In genomic region chr13:28199089-28199488, GRCh38 we compare ENCODE assay signal across 23 cellular contexts.
"Had no signal": no experiment of that assay in that cellular context is flagged by ENCODE, and none has a peak within 500 bp of the region (broad histone marks: within the 10 kb centered on the region; RNA-seq: fewer than 3 reads in every experiment).

No MANE protein-coding gene starts in this region.

- ATAC-seq: activated T-cell treated with anti-CD3 and anti-CD28 coated beads, Interleukin-2, amount 50 U/mL, for 72 hours; effector memory CD8-positive, alpha-beta T cell; gastroesophageal sphincter; left lung; natural killer cell; right cardiac atrium had no signal

- H3K36me3 Mint-ChIP-seq: natural killer cell had no signal

- H3K4me1 Mint-ChIP-seq: brain had no signal

- H3K4me3 ChIP-seq: gastroesophageal sphincter, left lung, skin epidermis, tibial nerve had no signal

- H3K9me3 Mint-ChIP-seq: activated CD4-positive, alpha-beta memory T cell treated with anti-CD3 and anti-CD28 coated beads, Interleukin-2, amount 10 ng/mL, durations not matched to agents 7 days and 5 days; activated naive CD8-positive, alpha-beta T cell treated with anti-CD3 and anti-CD28 coated beads for 36 hours; activated T-cell treated with anti-CD3 and anti-CD28 coated beads, Interleukin-2, amount 50 U/mL, for 72 hours; brain; dendritic cell treated with granulocyte-macrophage colony-stimulating factor and Interleukin-4, amounts not matched to agents 40 ng/mL and 50 ng/mL, for 4 days; effector memory CD8-positive, alpha-beta T cell; natural killer cell had no signal

- DNase-seq: activated CD4-positive, alpha-beta memory T cell treated with anti-CD3 and anti-CD28 coated beads, Interleukin-2, amount 10 ng/mL, durations not matched to agents 7 days and 5 days; activated CD4-positive, alpha-beta T cell treated with anti-CD3 and anti-CD28 coated beads for 4 hours; activated CD8-positive, alpha-beta memory T cell treated with anti-CD3 and anti-CD28 coated beads, Interleukin-2, amount 50 U/mL, for 4 hours; activated gamma-delta T cell; activated naive CD8-positive, alpha-beta T cell treated with anti-CD3 and anti-CD28 coated beads for 36 hours; activated T-cell treated with anti-CD3 and anti-CD28 coated beads, Interleukin-2, amount 50 U/mL, for 72 hours; cerebellar nuclear complex; effector memory CD8-positive, alpha-beta T cell; islet precursor cell; left lung; mammary epithelial cell; natural killer cell; nucleus accumbens; posterior cingulate gyrus; right cardiac atrium; stimulated activated CD4-positive, alpha-beta T cell treated with anti-CD3 and anti-CD28 coated beads, Interleukin-4, amount 100 ng/mL, for 24 hours; stimulated activated naive CD4-positive, alpha-beta T cell; T-helper 2 cell had no signal

- H3K27me3 ChIP-seq: gastroesophageal sphincter, left lung, tibial nerve had no signal

- H3K9me3 ChIP-seq: gastroesophageal sphincter, left lung, tibial nerve had no signal

- H3K27ac Mint-ChIP-seq: activated CD4-positive, alpha-beta memory T cell treated with anti-CD3 and anti-CD28 coated beads, Interleukin-2, amount 10 ng/mL, durations not matched to agents 7 days and 5 days; activated naive CD8-positive, alpha-beta T cell treated with anti-CD3 and anti-CD28 coated beads for 36 hours; activated T-cell treated with anti-CD3 and anti-CD28 coated beads, Interleukin-2, amount 50 U/mL, for 72 hours; brain; dendritic cell treated with granulocyte-macrophage colony-stimulating factor and Interleukin-4, amounts not matched to agents 40 ng/mL and 50 ng/mL, for 4 days; natural killer cell had no signal

- H3K27me3 Mint-ChIP-seq: activated CD4-positive, alpha-beta memory T cell treated with anti-CD3 and anti-CD28 coated beads, Interleukin-2, amount 10 ng/mL, durations not matched to agents 7 days and 5 days; activated naive CD8-positive, alpha-beta T cell treated with anti-CD3 and anti-CD28 coated beads for 36 hours; brain; dendritic cell treated with granulocyte-macrophage colony-stimulating factor and Interleukin-4, amounts not matched to agents 40 ng/mL and 50 ng/mL, for 4 days; effector memory CD8-positive, alpha-beta T cell had no signal

- H3K27ac ChIP-seq: gastroesophageal sphincter, left lung, skin epidermis, tibial nerve had no signal

- H3K4me3 Mint-ChIP-seq: activated CD4-positive, alpha-beta memory T cell treated with anti-CD3 and anti-CD28 coated beads, Interleukin-2, amount 10 ng/mL, durations not matched to agents 7 days and 5 days; activated naive CD8-positive, alpha-beta T cell treated with anti-CD3 and anti-CD28 coated beads for 36 hours; activated T-cell treated with anti-CD3 and anti-CD28 coated beads, Interleukin-2, amount 50 U/mL, for 72 hours; brain; dendritic cell treated with granulocyte-macrophage colony-stimulating factor and Interleukin-4, amounts not matched to agents 40 ng/mL and 50 ng/mL, for 4 days; effector memory CD8-positive, alpha-beta T cell; natural killer cell had no signal

- H3K4me1 ChIP-seq: gastroesophageal sphincter, left lung, tibial nerve had no signal
